18 cellular contexts compared by ENCODE assay signal in genomic region chr2:217946071-217946470, GRCh38.
"Had no signal": no experiment of that assay in that cellular context is flagged by ENCODE, and none has a peak within 500 bp of the region (broad histone marks: within the 10 kb centered on the region; RNA-seq: fewer than 3 reads in every experiment).

No MANE protein-coding gene starts in this region.

- H3K36me3 ChIP-seq: cardiac muscle cell, colonic mucosa, lower lobe of right lung, ovary had no signal

- H3K27ac ChIP-seq: cardiac muscle cell, colonic mucosa, lower lobe of right lung, ovary had no signal

- H3K27ac Mint-ChIP-seq: activated CD8-positive, alpha-beta memory T cell treated with anti-CD3 and anti-CD28 coated beads, Interleukin-2, amount 10 ng/mL, durations not matched to agents 7 days and 5 days; activated naive CD8-positive, alpha-beta T cell treated with anti-CD3 and anti-CD28 coated beads for 36 hours; nephron progenitor cell; stimulated activated effector memory CD8-positive, alpha-beta T cell treated with anti-CD3 and anti-CD28 coated beads, Interleukin-12 subunit alpha, Interleukin-12 subunit beta, amount 100 ng/mL, for 72 hours; T-helper 1 cell treated with Interleukin-12 subunit alpha and Interleukin-12 subunit beta and Interleukin-4 antibody, amounts not matched to agents 30 μg/mL and 1 μg/mL, for 36 hours had no signal

- H3K36me3 Mint-ChIP-seq: activated CD8-positive, alpha-beta memory T cell treated with anti-CD3 and anti-CD28 coated beads, Interleukin-2, amount 10 ng/mL, durations not matched to agents 7 days and 5 days; activated naive CD8-positive, alpha-beta T cell treated with anti-CD3 and anti-CD28 coated beads for 36 hours; stimulated activated effector memory CD8-positive, alpha-beta T cell treated with anti-CD3 and anti-CD28 coated beads, Interleukin-12 subunit alpha, Interleukin-12 subunit beta, amount 100 ng/mL, for 72 hours had no signal

- ATAC-seq: activated CD8-positive, alpha-beta memory T cell treated with anti-CD3 and anti-CD28 coated beads, Interleukin-2, amount 10 ng/mL, durations not matched to agents 7 days and 5 days; activated T-cell treated with anti-CD3 and anti-CD28 coated beads, Interleukin-2, amount 50 U/mL, for 4 hours; lower lobe of right lung; mucosa of descending colon; SK-N-SH treated with all-trans-retinoic acid at 6 μM for 48 hours; stimulated activated effector memory CD8-positive, alpha-beta T cell treated with anti-CD3 and anti-CD28 coated beads, Interleukin-12 subunit alpha, Interleukin-12 subunit beta, amount 100 ng/mL, for 72 hours had no signal

- DNase-seq: activated CD4-positive, alpha-beta T cell treated with anti-CD3 and anti-CD28 coated beads, Interleukin-2, amount 50 U/mL, for 1 hour; activated CD8-positive, alpha-beta memory T cell treated with anti-CD3 and anti-CD28 coated beads, Interleukin-2, amount 10 ng/mL, durations not matched to agents 7 days and 5 days; activated gamma-delta T cell treated with Interleukin-2 at 50 U/mL for 16 hours; activated naive CD8-positive, alpha-beta T cell treated with anti-CD3 and anti-CD28 coated beads for 36 hours; activated T-cell treated with anti-CD3 and anti-CD28 coated beads, Interleukin-2, amount 50 U/mL, for 4 hours; aorta; colonic mucosa; hippocampal formation; mucosa of descending colon; nephron progenitor cell; SHP77; small intestine had no signal

- H3K4me3 ChIP-seq: cardiac muscle cell, colonic mucosa, lower lobe of right lung, mucosa of descending colon, ovary had no signal

- H3K9me3 Mint-ChIP-seq: activated naive CD8-positive, alpha-beta T cell treated with anti-CD3 and anti-CD28 coated beads for 36 hours; activated T-cell treated with anti-CD3 and anti-CD28 coated beads, Interleukin-2, amount 50 U/mL, for 4 hours; nephron progenitor cell; stimulated activated effector memory CD8-positive, alpha-beta T cell treated with anti-CD3 and anti-CD28 coated beads, Interleukin-12 subunit alpha, Interleukin-12 subunit beta, amount 100 ng/mL, for 72 hours; T-helper 1 cell treated with Interleukin-12 subunit alpha and Interleukin-12 subunit beta and Interleukin-4 antibody, amounts not matched to agents 30 μg/mL and 1 μg/mL, for 36 hours had no signal

- H3K4me1 ChIP-seq: colonic mucosa had no signal

- H3K4me1 Mint-ChIP-seq: stimulated activated effector memory CD8-positive, alpha-beta T cell treated with anti-CD3 and anti-CD28 coated beads, Interleukin-12 subunit alpha, Interleukin-12 subunit beta, amount 100 ng/mL, for 72 hours had no signal

- H3K27me3 ChIP-seq: cardiac muscle cell, colonic mucosa, ovary had no signal

- H3K9me3 ChIP-seq: colonic mucosa, lower lobe of right lung, mucosa of descending colon, ovary had no signal

- H3K4me3 Mint-ChIP-seq: activated CD8-positive, alpha-beta memory T cell treated with anti-CD3 and anti-CD28 coated beads, Interleukin-2, amount 10 ng/mL, durations not matched to agents 7 days and 5 days; activated naive CD8-positive, alpha-beta T cell treated with anti-CD3 and anti-CD28 coated beads for 36 hours; activated T-cell treated with anti-CD3 and anti-CD28 coated beads, Interleukin-2, amount 50 U/mL, for 4 hours; nephron progenitor cell; stimulated activated effector memory CD8-positive, alpha-beta T cell treated with anti-CD3 and anti-CD28 coated beads, Interleukin-12 subunit alpha, Interleukin-12 subunit beta, amount 100 ng/mL, for 72 hours; T-helper 1 cell treated with Interleukin-12 subunit alpha and Interleukin-12 subunit beta and Interleukin-4 antibody, amounts not matched to agents 30 μg/mL and 1 μg/mL, for 36 hours had no signal
